Comparison of ENCODE assay signal across 1 cellular context in the genomic region with DNA sequence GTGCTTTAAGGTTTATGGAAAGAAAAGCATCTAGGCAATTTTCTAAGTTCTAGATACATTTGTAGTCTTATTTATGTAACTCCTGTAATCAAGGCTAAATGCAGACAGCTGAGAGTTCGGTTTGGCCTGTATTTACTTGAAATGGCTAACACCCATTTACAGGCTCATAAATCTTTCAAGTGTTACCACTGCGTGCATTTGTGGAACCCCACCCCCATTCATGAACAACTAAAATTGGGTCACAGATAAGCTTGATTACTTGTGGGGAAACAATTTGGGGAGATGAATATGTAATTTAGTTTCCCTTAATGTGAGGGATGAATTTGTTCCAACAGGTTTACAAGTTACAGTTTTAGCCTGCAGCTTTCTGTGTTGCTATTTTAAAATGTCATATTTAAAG.
TF ChIP-seq lines count a peak whose summit lies in the region.

No MANE protein-coding gene starts in this region.

TF ChIP-seq in K562, 482 proteins besides CTCF, POLR2A, EP300 and RAD21 (continued from another document):
- TF ChIP-seq, protein P1, sequence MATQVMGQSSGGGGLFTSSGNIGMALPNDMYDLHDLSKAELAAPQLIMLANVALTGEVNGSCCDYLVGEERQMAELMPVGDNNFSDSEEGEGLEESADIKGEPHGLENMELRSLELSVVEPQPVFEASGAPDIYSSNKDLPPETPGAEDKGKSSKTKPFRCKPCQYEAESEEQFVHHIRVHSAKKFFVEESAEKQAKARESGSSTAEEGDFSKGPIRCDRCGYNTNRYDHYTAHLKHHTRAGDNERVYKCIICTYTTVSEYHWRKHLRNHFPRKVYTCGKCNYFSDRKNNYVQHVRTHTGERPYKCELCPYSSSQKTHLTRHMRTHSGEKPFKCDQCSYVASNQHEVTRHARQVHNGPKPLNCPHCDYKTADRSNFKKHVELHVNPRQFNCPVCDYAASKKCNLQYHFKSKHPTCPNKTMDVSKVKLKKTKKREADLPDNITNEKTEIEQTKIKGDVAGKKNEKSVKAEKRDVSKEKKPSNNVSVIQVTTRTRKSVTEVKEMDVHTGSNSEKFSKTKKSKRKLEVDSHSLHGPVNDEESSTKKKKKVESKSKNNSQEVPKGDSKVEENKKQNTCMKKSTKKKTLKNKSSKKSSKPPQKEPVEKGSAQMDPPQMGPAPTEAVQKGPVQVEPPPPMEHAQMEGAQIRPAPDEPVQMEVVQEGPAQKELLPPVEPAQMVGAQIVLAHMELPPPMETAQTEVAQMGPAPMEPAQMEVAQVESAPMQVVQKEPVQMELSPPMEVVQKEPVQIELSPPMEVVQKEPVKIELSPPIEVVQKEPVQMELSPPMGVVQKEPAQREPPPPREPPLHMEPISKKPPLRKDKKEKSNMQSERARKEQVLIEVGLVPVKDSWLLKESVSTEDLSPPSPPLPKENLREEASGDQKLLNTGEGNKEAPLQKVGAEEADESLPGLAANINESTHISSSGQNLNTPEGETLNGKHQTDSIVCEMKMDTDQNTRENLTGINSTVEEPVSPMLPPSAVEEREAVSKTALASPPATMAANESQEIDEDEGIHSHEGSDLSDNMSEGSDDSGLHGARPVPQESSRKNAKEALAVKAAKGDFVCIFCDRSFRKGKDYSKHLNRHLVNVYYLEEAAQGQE (CRISPR knock-in tag; IDR thresholded peaks at IDR 0.05; ENCODE audit: low read depth), result no peak
- TF ChIP-seq, protein P2, sequence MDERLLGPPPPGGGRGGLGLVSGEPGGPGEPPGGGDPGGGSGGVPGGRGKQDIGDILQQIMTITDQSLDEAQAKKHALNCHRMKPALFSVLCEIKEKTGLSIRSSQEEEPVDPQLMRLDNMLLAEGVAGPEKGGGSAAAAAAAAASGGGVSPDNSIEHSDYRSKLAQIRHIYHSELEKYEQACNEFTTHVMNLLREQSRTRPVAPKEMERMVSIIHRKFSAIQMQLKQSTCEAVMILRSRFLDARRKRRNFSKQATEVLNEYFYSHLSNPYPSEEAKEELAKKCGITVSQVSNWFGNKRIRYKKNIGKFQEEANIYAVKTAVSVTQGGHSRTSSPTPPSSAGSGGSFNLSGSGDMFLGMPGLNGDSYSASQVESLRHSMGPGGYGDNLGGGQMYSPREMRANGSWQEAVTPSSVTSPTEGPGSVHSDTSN (CRISPR knock-in tag; IDR thresholded peaks at IDR 0.05; ENCODE audit: low read depth), result no peak
- TF ChIP-seq, protein P2 (tag; conservative IDR thresholded peaks at IDR 0.05; ENCODE audit: low read depth), result peak; percentile 90
- no peak for TF ChIP-seq ZNF184 (CRISPR knock-in tag; IDR thresholded peaks at IDR 0.05)
- TF ChIP-seq, protein P3, sequence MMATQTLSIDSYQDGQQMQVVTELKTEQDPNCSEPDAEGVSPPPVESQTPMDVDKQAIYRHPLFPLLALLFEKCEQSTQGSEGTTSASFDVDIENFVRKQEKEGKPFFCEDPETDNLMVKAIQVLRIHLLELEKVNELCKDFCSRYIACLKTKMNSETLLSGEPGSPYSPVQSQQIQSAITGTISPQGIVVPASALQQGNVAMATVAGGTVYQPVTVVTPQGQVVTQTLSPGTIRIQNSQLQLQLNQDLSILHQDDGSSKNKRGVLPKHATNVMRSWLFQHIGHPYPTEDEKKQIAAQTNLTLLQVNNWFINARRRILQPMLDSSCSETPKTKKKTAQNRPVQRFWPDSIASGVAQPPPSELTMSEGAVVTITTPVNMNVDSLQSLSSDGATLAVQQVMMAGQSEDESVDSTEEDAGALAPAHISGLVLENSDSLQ (IDR thresholded peaks at IDR 0.05), result peak; percentile 75
TF ChIP-seq in K562: peak in this region for 14.
